Comparison of ENCODE assay signal across 15 cellular contexts in the genomic region with DNA sequence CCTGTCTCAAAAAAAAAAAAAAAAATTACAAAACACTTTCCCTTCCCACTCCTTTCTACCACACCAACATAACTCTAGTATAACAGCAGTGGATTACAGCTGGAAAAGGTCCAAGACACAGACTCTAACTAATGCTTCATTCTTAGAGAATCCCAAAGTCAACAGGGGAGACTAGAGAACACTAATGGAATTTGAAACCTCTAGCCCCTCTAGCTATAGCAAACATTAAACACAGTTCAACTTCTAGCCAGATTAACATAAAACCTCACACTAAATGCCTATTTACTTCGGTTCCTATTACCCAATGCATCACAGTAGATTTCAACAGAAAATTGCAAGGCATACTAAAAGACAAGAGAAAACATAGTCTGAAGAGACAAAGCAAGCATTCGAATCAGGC. TPM values are rescaled to one million over a fixed set of nuclear protein-coding genes. Genes with fewer than 3 reads are reported as not detected.
DNase-seq lines count a peak whose midpoint lies in the region; ATAC-seq and TF ChIP-seq lines count a peak whose summit lies in the region.
"Had no signal": no experiment of that assay in that cellular context is flagged by ENCODE, and none has a peak within 500 bp of the region (broad histone marks: within the 10 kb centered on the region; RNA-seq: fewer than 3 reads in every experiment).

No MANE protein-coding gene starts in this region.

- H2AFZ ChIP-seq in PC-3 (ENCODE audit: low read length) (no peak overlapping the region), osteoblast (ENCODE audit: low read length) (no peak overlapping the region)

- CTCF ChIA-PET in PC-3 (lab: Charles Lee) = no interaction called here

- H3K4me3 ChIP-seq in PC-3 (ENCODE audit: low read length) = peak overlapping the region; percentile 59
- no peak overlapping the region for H3K4me3 ChIP-seq in epithelial cell of esophagus (ENCODE audit: low read length)
- no peak overlapping the region for H3K4me3 ChIP-seq in osteoblast (ENCODE audit: insufficient read depth, low read length)
- H3K4me3 ChIP-seq: K562, upper lobe of right lung had no signal

- intact Hi-C loops in PC-3 (cut with micrococcal nuclease) = loop anchor here (1.0 to 5.0 kb wide), 4 partner anchors 38 to 187 kb away; no protein-coding TSS in a partner anchor

- H3K36me3 ChIP-seq in PC-3 (ENCODE audit: low read depth, low read length) (no peaks in the 10 kb centered on the region), osteoblast (ENCODE audit: insufficient read depth, low read length) (no peaks in the 10 kb centered on the region)
- H3K36me3 ChIP-seq: upper lobe of right lung had no signal

- H4K20me1 ChIP-seq in PC-3 (ENCODE audit: low read length) = no peaks in the 10 kb centered on the region
- H4K20me1 ChIP-seq in osteoblast (ENCODE audit: insufficient read depth, low read length) = no peaks in the 10 kb centered on the region

- DNase-seq in ELR (ENCODE audit: low read depth) (peak; percentile 26), PC-3 (peak; percentile 93), epithelial cell of esophagus (ENCODE audit: low read depth) (peak; percentile 77), osteoblast (ENCODE audit: insufficient read length, low spot score, missing footprints) (peak; percentile 43), putamen (ENCODE audit: low spot score) (no peak)
- DNase-seq: activated CD4-positive, alpha-beta T cell treated with anti-CD3 and anti-CD28 coated beads, Interleukin-2, amount 50 U/mL, for 1 hour; glutamatergic neuron; NCI-H1417 treated with DMSO at 0.1 percent for 48 hours; NCI-H524; retina; stimulated activated CD4-positive, alpha-beta T cell treated with anti-CD3 and anti-CD28 coated beads, Interleukin-2, amount 100 ng/mL, for 48 hours; upper lobe of right lung had no signal

- TF ChIP-seq CTCF in PC-3 (conservative IDR thresholded peaks at IDR 0.05; ENCODE audit: low read depth, low read length) (no peak), epithelial cell of esophagus (IDR thresholded peaks at IDR 0.05; ENCODE audit: insufficient read depth, low read depth, low read length, missing control alignments) (no peak), osteoblast (IDR thresholded peaks at IDR 0.05; ENCODE audit: extremely low read depth, low read depth, low read length) (no peak)

- H3K4me1 ChIP-seq in PC-3 (ENCODE audit: insufficient read depth, low read length) = peaks cover 53% of the 10 kb centered on the region
- H3K4me1 ChIP-seq in osteoblast (ENCODE audit: insufficient read depth, low read length) = no peaks in the 10 kb centered on the region
- H3K4me1 ChIP-seq: upper lobe of right lung had no signal

- H3K27ac ChIP-seq in PC-3 (ENCODE audit: low read length) = peak overlapping the region; percentile 99
- no peak overlapping the region for H3K27ac ChIP-seq in osteoblast (ENCODE audit: low read depth, low read length)
- H3K27ac ChIP-seq: upper lobe of right lung had no signal

- POLR2A ChIA-PET in PC-3 (lab: Charles Lee; ENCODE audit: unreplicated experiment) = interaction anchor here (0.6 kb wide), 2 partner anchors 10 to 187 kb away, joined by 3 to 5 read pairs; partner anchors contain the start of gene DHX15

- peaks cover 9% of the 10 kb centered on the region for H3F3A ChIP-seq in PC-3 (ENCODE audit: low read length, unreplicated experiment)

- peak overlapping the region; percentile 60 for H3K9ac ChIP-seq in PC-3 (ENCODE audit: low read length)

- H3K9me3 ChIP-seq in PC-3 (ENCODE audit: low read length) (no peaks in the 10 kb centered on the region), osteoblast (ENCODE audit: low read depth, low read length) (no peaks in the 10 kb centered on the region)
- H3K9me3 ChIP-seq: upper lobe of right lung had no signal

- no peaks in the 10 kb centered on the region for H3K9me2 ChIP-seq in PC-3 (replicated peaks; ENCODE audit: low read length)

- BruUV-seq in PC-3 (replicated peaks; lab: Mats Ljungman, UMichigan) = no TSS peak

- H3K27me3 ChIP-seq in PC-3 (ENCODE audit: low read length) (no peaks in the 10 kb centered on the region), osteoblast (ENCODE audit: insufficient read depth, low read length) (peaks cover 3% of the 10 kb centered on the region)
- H3K27me3 ChIP-seq: upper lobe of right lung had no signal

- H3K79me2 ChIP-seq in PC-3 (ENCODE audit: low read length) (no peaks in the 10 kb centered on the region), osteoblast (ENCODE audit: insufficient read depth, low read length) (no peaks in the 10 kb centered on the region)

- H3K4me2 ChIP-seq in PC-3 (ENCODE audit: low read length) (peak overlapping the region; percentile 82), osteoblast (ENCODE audit: insufficient read depth, low read length) (no peak overlapping the region)

- peak; percentile 83 for ATAC-seq in PC-3
- no peak for ATAC-seq in HG03025 (IDR thresholded peaks at IDR 0.05; ENCODE audit: low FRiP score, unreplicated experiment)
- ATAC-seq in GM19467 (IDR thresholded peaks at IDR 0.05; ENCODE audit: unreplicated experiment) = no peak
- ATAC-seq: K562, upper lobe of right lung had no signal

RNA-seq across cellular contexts. Expression of gene DHX15, which starts 10.5 kb away (rescaled TPM):
- total RNA-seq in PC-3 (2014; rRNA removed) (201 and 229 TPM in 2 replicates), osteoblast (107 and 109 TPM in 2 replicates)
